ENCODE assay signal across 10 cellular contexts in genomic region chr2:216047417-216047816, GRCh38.
"Had no signal": no experiment of that assay in that cellular context is flagged by ENCODE, and none has a peak within 500 bp of the region (broad histone marks: within the 10 kb centered on the region; RNA-seq: fewer than 3 reads in every experiment).

No MANE protein-coding gene starts in this region.

- H3K4me3 Mint-ChIP-seq: HFFc6 had no signal

- H3K9me3 ChIP-seq: HAP-1 had no signal

- H3K9ac ChIP-seq: GM23248 had no signal

- H3K27ac ChIP-seq: GM23248 had no signal

- H3K4me3 ChIP-seq: GM23248, HAP-1, K562 had no signal

- H3K9me3 Mint-ChIP-seq: HFFc6 had no signal

- H3K27ac Mint-ChIP-seq: HFFc6 had no signal

- FAIRE-seq: HTR-8/SVneo, K562 had no signal

- ATAC-seq: HCT116, K562 had no signal

- DNase-seq: GM23248, GOT3, H7, HFFc6, IMR-90, KG1 had no signal
